In genomic region chr3:122313261-122313660, GRCh38 we compare ENCODE assay signal across 34 cellular contexts. TPM values are rescaled to one million over a fixed set of nuclear protein-coding genes. Genes with fewer than 3 reads are reported as not detected.
DNase-seq lines count a peak whose midpoint lies in the region; ATAC-seq and TF ChIP-seq lines count a peak whose summit lies in the region.
"Had no signal": no experiment of that assay in that cellular context is flagged by ENCODE, and none has a peak within 500 bp of the region (broad histone marks: within the 10 kb centered on the region; RNA-seq: fewer than 3 reads in every experiment).

No MANE protein-coding gene starts in this region.

- no peak overlapping the region for H3K27ac ChIP-seq in GM23338 (ENCODE audit: low read depth)
- H3K27ac ChIP-seq: adrenal gland; BLaER1 treated with 17β-estradiol and CSF1 and Interleukin-3, amounts not matched to agents 10 nM and 100 nM; body of pancreas; dorsolateral prefrontal cortex; left ventricle myocardium inferior; parathyroid adenoma; upper lobe of right lung had no signal

- peaks cover 0 to 3% (median 0%) of the 10 kb centered on the region in 3 donors for H3K27me3 Mint-ChIP-seq in CD14-positive monocyte (ENCODE audit: low read depth in 3 of 3)
- H3K27me3 Mint-ChIP-seq in GM23338 (ENCODE audit: insufficient read depth, low read depth, poor library complexity), result peaks cover 3% of the 10 kb centered on the region

- H3K4me1 Mint-ChIP-seq in CD14-positive monocyte, result peaks cover 39% of the 10 kb centered on the region
- H3K4me1 Mint-ChIP-seq in GM23338, result peaks cover 16% of the 10 kb centered on the region
- H3K4me1 Mint-ChIP-seq: neural crest cell had no signal

- ATAC-seq in GM23338 (no peak), GM21737 (IDR thresholded peaks at IDR 0.05; ENCODE audit: unreplicated experiment) (no peak), Right ventricle myocardium superior (ENCODE audit: poor library complexity) (no peak)
- ATAC-seq: activated CD4-positive, CD25-positive, alpha-beta regulatory T cell treated with anti-CD3 and anti-CD28 coated beads, Interleukin-2, amount 50 U/mL, for 24 hours; body of pancreas; Panc1; upper lobe of right lung had no signal

- H3K4me3 ChIP-seq in GM23338, result no peak overlapping the region
- H3K4me3 ChIP-seq in foreskin fibroblast (ENCODE audit: low read depth in 1 of 2, low read length in 2 of 2), result no peak overlapping the region
- H3K4me3 ChIP-seq: adrenal gland; BLaER1 treated with 17β-estradiol and CSF1 and Interleukin-3, amounts not matched to agents 10 nM and 100 nM; body of pancreas; dorsolateral prefrontal cortex; left ventricle myocardium inferior; upper lobe of right lung had no signal

- H3K4me1 ChIP-seq in GM23338 (ENCODE audit: insufficient read depth), result peaks cover 9% of the 10 kb centered on the region; the same call in 1 of the 2 replicates
- H3K4me1 ChIP-seq: adrenal gland, left ventricle myocardium inferior, parathyroid adenoma, upper lobe of right lung had no signal

- H3K9me2 ChIP-seq in GM23338 (ENCODE audit: insufficient read depth), result peaks cover 3% of the 10 kb centered on the region; the same call in 1 of the 2 replicates

- peaks cover 0 to 2% (median 0%) of the 10 kb centered on the region in 7 donors for H3K9me3 Mint-ChIP-seq in CD14-positive monocyte
- H3K9me3 Mint-ChIP-seq in GM23338, result no peaks in the 10 kb centered on the region

- no peak overlapping the region for H3K4me2 ChIP-seq in GM23338

- H2AFZ ChIP-seq in GM23338, result 0 out of 2 replicates have a peak overlapping the region, but pooled peaks have one; percentile 1
- H2AFZ ChIP-seq: parathyroid adenoma had no signal

- no peaks in the 10 kb centered on the region for H3K27me3 ChIP-seq in GM23338 (ENCODE audit: insufficient read depth)
- H3K27me3 ChIP-seq: adrenal gland; BLaER1 treated with 17β-estradiol and CSF1 and Interleukin-3, amounts not matched to agents 10 nM and 100 nM; body of pancreas; upper lobe of right lung had no signal

- H3K36me3 Mint-ChIP-seq in CD14-positive monocyte (peaks cover 0 to 2% of the 10 kb centered on the region in 2 donors), GM23338 (ENCODE audit: low read depth) (no peaks in the 10 kb centered on the region)
- H3K36me3 Mint-ChIP-seq: IgD-negative memory B cell had no signal

- TF ChIP-seq CTCF in CD14-positive monocyte (IDR thresholded peaks at IDR 0.05) (no peak), GM23338 (conservative IDR thresholded peaks at IDR 0.05; ENCODE audit: low read depth in 2 of 2) (no peak), foreskin fibroblast (IDR thresholded peaks at IDR 0.05; ENCODE audit: low read depth, low read length) (no peak)

- H3K36me3 ChIP-seq in GM23338 (ENCODE audit: insufficient read depth), result no peaks in the 10 kb centered on the region
- H3K36me3 ChIP-seq: adrenal gland; BLaER1 treated with 17β-estradiol and CSF1 and Interleukin-3, amounts not matched to agents 10 nM and 100 nM; left ventricle myocardium inferior; upper lobe of right lung had no signal

- H3K79me2 ChIP-seq in GM23338 (replicated peaks; ENCODE audit: insufficient read depth), result no peaks in the 10 kb centered on the region
- H3K79me2 ChIP-seq: parathyroid adenoma had no signal

- intact Hi-C loops in CD14-positive monocyte (cut with micrococcal nuclease) (no loop called here), Right ventricle myocardium superior (cut with DNase I) (no loop called here)

- no peaks in the 10 kb centered on the region for H4K20me1 ChIP-seq in GM23338 (replicated peaks; ENCODE audit: insufficient read depth)
- H4K20me1 ChIP-seq: BLaER1 treated with 17β-estradiol and CSF1 and Interleukin-3, amounts not matched to agents 10 nM and 100 nM had no signal

- H3K4me3 Mint-ChIP-seq in CD14-positive monocyte, result peak overlapping the region in 1 of 2 donors; percentile 63
- no peak overlapping the region for H3K4me3 Mint-ChIP-seq in GM23338
- H3K4me3 Mint-ChIP-seq: activated T-helper 1 cell treated with anti-CD3 and anti-CD28 coated beads, Interleukin-12 subunit alpha, Interleukin-12 subunit beta, Interleukin-2, Interleukin-4 antibody, amounts not matched to agents 30 ng/mL and 10 ng/mL and 1 ng/mL, durations not matched to agents 14 hours and 24 hours and 36 hours; IgD-negative memory B cell; neural crest cell had no signal

- H3K27ac Mint-ChIP-seq in CD14-positive monocyte (peak overlapping the region; percentile 10 to 85 (median 59)), GM23338 (no peak overlapping the region)
- H3K27ac Mint-ChIP-seq: IgD-negative memory B cell had no signal

- DNase-seq in CD14-positive monocyte (ENCODE audit: low spot score) (no peak), GM23338 (ENCODE audit: low spot score) (no peak), amniotic epithelial cell (ENCODE audit: low read depth) (peak; percentile 73), fibroblast of peridontal ligament (ENCODE audit: extremely low read depth) (peak; percentile 47), HuH-7 (ENCODE audit: low spot score) (no peak), foreskin fibroblast (no peak), Right ventricle myocardium superior (no peak)
- DNase-seq: activated CD4-positive, alpha-beta T cell treated with anti-CD3 and anti-CD28 coated beads, Interleukin-2, amount 50 U/mL, for 4 hours; activated naive CD4-positive, alpha-beta T cell treated with Interleukin-2 at 50 U/mL for 16 hours; COR-L47; dorsolateral prefrontal cortex; islet precursor cell; left ventricle myocardium inferior; mesendoderm; NCI-H1417 treated with DMSO at 0.1 percent for 48 hours; NCI-H2081; NCI-H69; retina; SHP77 treated with DMSO at 0.1 percent for 48 hours; small intestine; stimulated activated naive CD4-positive, alpha-beta T cell; upper lobe of right lung had no signal

- H3F3A ChIP-seq in GM23338 (replicated peaks; ENCODE audit: low read depth), result no peaks in the 10 kb centered on the region

TF ChIP-seq in GM23338, 12 proteins besides CTCF, POLR2A, EP300 and RAD21:
- TF ChIP-seq POLR2AphosphoS5 (IDR thresholded peaks at IDR 0.05; ENCODE audit: low read depth), result no peak
- no peak for TF ChIP-seq REST (IDR thresholded peaks at IDR 0.05; ENCODE audit: unreplicated experiment)
- no peak for TF ChIP-seq JUNB (IDR thresholded peaks at IDR 0.05; ENCODE audit: unreplicated experiment)
- no peak for TF ChIP-seq STAT1 (IDR thresholded peaks at IDR 0.05; ENCODE audit: unreplicated experiment)

RNA-seq across cellular contexts. Expression of gene CSTA, which starts 11.8 kb away (rescaled TPM):
- polyA plus RNA-seq in CD14-positive monocyte, result 100 to 1,000 TPM; 515 to 582 TPM
- not detected in 2 replicates for total RNA-seq in GM23338 (2014; rRNA removed; shearing (Covaris generic))
- 1.4 TPM in 2 replicates for polyA plus RNA-seq in GM23338 (2016; fragmentation: Nextera tagmentation; extraction: Ambion mirVana)
- total RNA-seq in Right ventricle myocardium superior, result 0.73 TPM
- total RNA-seq: activated T-helper 1 cell treated with anti-CD3 and anti-CD28 coated beads, Interleukin-12 subunit alpha, Interleukin-12 subunit beta, Interleukin-2, Interleukin-4 antibody, amounts not matched to agents 30 ng/mL and 10 ng/mL and 1 ng/mL, durations not matched to agents 14 hours and 24 hours and 36 hours; cerebellum; neural crest cell; T-helper 1 cell treated with Interleukin-12 subunit alpha and Interleukin-12 subunit beta and Interleukin-4 antibody, amounts not matched to agents 30 ng/mL and 1 ng/mL, for 36 hours had no signal
- polyA plus RNA-seq: IgD-negative memory B cell had no signal

Comparison
In these comparisons a context has a peak if more than half of its experiments do, and no peak if none do; other contexts are left out.
1. DNase-seq: peak in amniotic epithelial cell (single experiment) and fibroblast of peridontal ligament (single experiment); none in CD14-positive monocyte (single experiment), GM23338 (single experiment), HuH-7 (single experiment), foreskin fibroblast (0 of 2) and Right ventricle myocardium superior (single experiment).